Comparison of ENCODE assay signal across 12 cellular contexts in the genomic region with DNA sequence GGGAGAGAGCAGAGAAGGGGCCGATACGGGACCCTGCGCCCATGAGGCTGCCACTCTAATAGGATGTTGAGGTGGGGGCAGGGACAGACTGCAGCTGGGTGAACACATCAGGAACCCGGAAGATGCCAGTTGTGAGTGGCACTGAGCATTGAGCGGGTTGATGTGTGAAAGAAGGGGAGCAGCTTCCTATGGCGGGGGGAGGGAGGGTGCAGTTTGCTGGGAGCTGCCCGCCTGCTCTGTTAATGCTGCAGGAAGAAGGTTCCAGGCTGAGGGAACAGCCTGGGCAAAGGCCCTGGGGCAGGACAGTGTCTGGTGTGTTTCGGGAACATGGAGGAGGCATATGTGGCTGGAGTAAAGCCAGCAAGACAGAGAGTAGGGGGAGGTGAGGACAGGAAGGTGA. TPM values are rescaled to one million over a fixed set of nuclear protein-coding genes. Genes with fewer than 3 reads are reported as not detected.
DNase-seq lines count a peak whose midpoint lies in the region; TF ChIP-seq lines count a peak whose summit lies in the region.
"Had no signal": no experiment of that assay in that cellular context is flagged by ENCODE, and none has a peak within 500 bp of the region (broad histone marks: within the 10 kb centered on the region; RNA-seq: fewer than 3 reads in every experiment).

No MANE protein-coding gene starts in this region.

- peaks cover 25% of the 10 kb centered on the region for H3K79me2 ChIP-seq in trophoblast cell (ENCODE audit: control insufficient read depth, insufficient read depth, low read length, poor library complexity)

- no peak overlapping the region for H2BK120ac ChIP-seq in trophoblast cell (ENCODE audit: insufficient read depth, low read length, poor library complexity)

- H4K91ac ChIP-seq in trophoblast cell (ENCODE audit: low read depth, low read length), result no peak overlapping the region

- CTCF ChIA-PET in RWPE1 (lab: Yijun Ruan, JAX), result no interaction called here

- no peaks in the 10 kb centered on the region for H3K27me3 ChIP-seq in trophoblast cell (ENCODE audit: insufficient read depth, low read length)

- H3K4me3 ChIP-seq in trophoblast cell (ENCODE audit: low read depth, low read length), result no peak overlapping the region

- POLR2A ChIA-PET in RWPE1 (lab: Yijun Ruan, JAX; ENCODE audit: low non-redundant PET), result no interaction called here

- no peaks in the 10 kb centered on the region for H3K27me3 Mint-ChIP-seq in T-helper 2 cell treated with Interferon-gamma antibody and Interleukin-4, amounts not matched to agents 5 μg/mL and 100 μg/mL, for 36 hours (ENCODE audit: low read depth)

- H3K36me3 ChIP-seq in trophoblast cell (ENCODE audit: control insufficient read depth in 1 of 2, insufficient read depth in 2 of 2, low read length in 2 of 2), result no peaks in the 10 kb centered on the region

- no peak overlapping the region for H3K14ac ChIP-seq in trophoblast cell (ENCODE audit: low read length)

- no peak overlapping the region for H2BK12ac ChIP-seq in trophoblast cell (ENCODE audit: low read length)

- peak overlapping the region; percentile 27 for H3K18ac ChIP-seq in trophoblast cell (ENCODE audit: low read length)

- peak overlapping the region; percentile 60 for H3K27ac Mint-ChIP-seq in T-helper 2 cell treated with Interferon-gamma antibody and Interleukin-4, amounts not matched to agents 5 μg/mL and 100 μg/mL, for 36 hours

- no peak overlapping the region for H3K4me3 Mint-ChIP-seq in T-helper 2 cell treated with Interferon-gamma antibody and Interleukin-4, amounts not matched to agents 5 μg/mL and 100 μg/mL, for 36 hours

- peaks cover 28% of the 10 kb centered on the region for H3K4me1 Mint-ChIP-seq in T-helper 2 cell treated with Interferon-gamma antibody and Interleukin-4, amounts not matched to agents 5 μg/mL and 100 μg/mL, for 36 hours (ENCODE audit: low read depth)

- H4K12ac ChIP-seq in trophoblast cell (ENCODE audit: low read depth, low read length), result no peak overlapping the region

- H4K8ac ChIP-seq in trophoblast cell (ENCODE audit: low read depth, low read length), result no peak overlapping the region

- no peak overlapping the region for H3K9ac ChIP-seq in trophoblast cell (ENCODE audit: low read length)

- H3K36me3 Mint-ChIP-seq in T-helper 2 cell treated with Interferon-gamma antibody and Interleukin-4, amounts not matched to agents 5 μg/mL and 100 μg/mL, for 36 hours (ENCODE audit: low read depth), result peaks cover 3% of the 10 kb centered on the region

- H3K4me2 ChIP-seq in trophoblast cell (ENCODE audit: low read length), result no peak overlapping the region

- H2AK5ac ChIP-seq in trophoblast cell (ENCODE audit: low read length), result no peak overlapping the region

- H3K27ac ChIP-seq in RWPE1, result peak overlapping the region; percentile 86
- H3K27ac ChIP-seq in epithelial cell of prostate, result peak overlapping the region; percentile 84
- H3K27ac ChIP-seq in trophoblast cell (ENCODE audit: low read depth, low read length), result no peak overlapping the region

- H3K79me1 ChIP-seq in trophoblast cell (ENCODE audit: low read length), result peaks cover 2% of the 10 kb centered on the region

- H3K9me3 ChIP-seq in trophoblast cell (ENCODE audit: insufficient read depth, low read depth, low read length), result peaks cover 4% of the 10 kb centered on the region

- peak overlapping the region; percentile 22 for H3K4ac ChIP-seq in trophoblast cell (ENCODE audit: low read depth, low read length)

- H2AFZ ChIP-seq in trophoblast cell (ENCODE audit: insufficient read depth, low read length, poor library complexity), result no peak overlapping the region

- DNase-seq in T-helper 2 cell treated with Interferon-gamma antibody and Interleukin-4, amounts not matched to agents 5 μg/mL and 100 μg/mL, for 36 hours (ENCODE audit: low spot score), result no peak
- DNase-seq in T-helper 2 cell (no peak), RWPE1 (ENCODE audit: low spot score) (no peak), epithelial cell of prostate (ENCODE audit: low read depth, low spot score) (no peak), trophoblast cell (no peak), mucosa of gallbladder (ENCODE audit: low spot score) (no peak), GDM1 (lab: John Stamatoyannopoulos, UW) (no peak), COLO829 (ENCODE audit: low spot score) (no peak)
- DNase-seq: activated CD8-positive, alpha-beta memory T cell treated with anti-CD3 and anti-CD28 coated beads, Interleukin-2, amount 50 U/mL, for 48 hours; NCI-H1092; NCI-H748 treated with DMSO at 0.1 percent for 48 hours; SW 1271 had no signal

- no peak overlapping the region for H3K23ac ChIP-seq in trophoblast cell (ENCODE audit: low read length)

- H3K9me3 Mint-ChIP-seq in T-helper 2 cell treated with Interferon-gamma antibody and Interleukin-4, amounts not matched to agents 5 μg/mL and 100 μg/mL, for 36 hours, result no peaks in the 10 kb centered on the region

- peaks cover 42 to 44% of the 10 kb centered on the region in 2 experiments for H3K4me1 ChIP-seq in trophoblast cell (ENCODE audit: control insufficient read depth in 1 of 2, insufficient read depth in 2 of 2, low read length in 2 of 2)

- no CpG with 5 or more reads among the region's 8 CpGs for WGBS in trophoblast cell (ENCODE audit: extremely low coverage, insufficient coverage, insufficient read length)

- H2BK5ac ChIP-seq in trophoblast cell (ENCODE audit: low read depth, low read length, poor library complexity), result no peak overlapping the region

- TF ChIP-seq CTCF in RWPE1 (conservative IDR thresholded peaks at IDR 0.05; ENCODE audit: low read depth), result no peak

RNA-seq across cellular contexts. Expression of gene DNM2, which starts 29.8 kb away (rescaled TPM):
- 95.3 and 98.4 TPM in 2 replicates for polyA plus RNA-seq in trophoblast cell (2013)
- total RNA-seq in mucosa of gallbladder, result 227 TPM

RNA-seq across cellular contexts. Expression of gene QTRT1, which starts 46.4 kb away (rescaled TPM):
- polyA plus RNA-seq in trophoblast cell (2013), result 8.4 and 8.7 TPM in 2 replicates
- total RNA-seq in mucosa of gallbladder, result 48.2 TPM
